9 cellular contexts compared by ENCODE assay signal in the genomic region with DNA sequence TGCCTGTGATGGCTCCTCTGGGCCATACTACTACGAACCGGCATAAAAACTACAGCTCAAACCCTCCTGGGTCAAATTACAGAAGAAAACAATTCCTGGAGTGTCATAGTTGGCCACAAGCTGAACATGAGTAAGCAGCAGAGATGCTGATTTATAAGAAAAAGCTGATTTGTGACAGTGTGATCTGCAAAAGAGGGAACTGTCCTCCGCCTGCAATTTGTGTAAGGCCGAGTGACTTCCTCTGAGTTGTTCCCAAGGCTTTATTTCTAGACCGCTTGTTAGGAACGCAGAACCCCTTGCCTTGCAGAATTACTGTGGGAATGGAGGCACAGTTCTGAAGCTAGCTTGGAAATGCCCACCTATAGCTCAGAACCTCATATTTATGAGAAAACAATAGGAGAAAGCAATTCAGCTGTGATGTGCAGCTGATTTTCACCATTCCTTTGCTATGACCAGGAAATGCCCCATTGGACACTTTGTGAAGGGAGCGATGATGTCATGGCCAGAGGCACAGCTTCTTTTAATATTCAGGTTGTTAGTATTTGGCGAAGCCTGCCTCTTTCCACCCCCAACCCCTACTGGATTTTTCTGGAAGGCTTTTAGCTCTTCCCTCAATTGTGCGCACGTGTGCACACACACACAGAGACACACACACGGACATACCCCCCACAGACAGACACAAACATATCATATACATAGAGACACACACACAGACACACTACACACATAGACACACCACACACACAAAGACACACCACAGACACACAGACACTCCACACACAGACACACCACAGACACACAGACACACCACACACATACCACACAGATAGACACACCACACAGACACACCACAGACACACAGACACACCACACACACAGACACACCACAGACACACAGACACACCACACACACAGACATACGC. TPM values are rescaled to one million over a fixed set of nuclear protein-coding genes. Genes with fewer than 3 reads are reported as not detected.
A peak's percentile ranks its signal among the peaks of the same experiment; 100 is the strongest.
DNase-seq lines count a peak whose midpoint lies in the region; ATAC-seq, FAIRE-seq and TF ChIP-seq lines count a peak whose summit lies in the region.
"Had no signal": no experiment of that assay in that cellular context is flagged by ENCODE, and none has a peak within 500 bp of the region (broad histone marks: within the 10 kb centered on the region; RNA-seq: fewer than 3 reads in every experiment).

No MANE protein-coding gene starts in this region.

- H3K36me3 ChIP-seq in HEK293 (ENCODE audit: control insufficient read depth in 2 of 2, insufficient read depth in 1 of 2, low read length in 2 of 2), result no peaks in the 10 kb centered on the region

- CTCF ChIA-PET in HEK293 (lab: Yijun Ruan, JAX), result interaction anchor here (0.6 to 2.4 kb wide), 12 partner anchors 8 to 658 kb away, joined by 3 to 10 read pairs (median 4); no protein-coding TSS in a partner anchor

- no peaks in the 10 kb centered on the region for H3K9me3 Mint-ChIP-seq in activated T-helper 17 cell treated with anti-CD3 and anti-CD28 coated beads, Interleukin-2, amount 50 U/mL, for 72 hours

- H3K4me3 Mint-ChIP-seq in activated T-helper 17 cell treated with anti-CD3 and anti-CD28 coated beads, Interleukin-2, amount 50 U/mL, for 72 hours, result peak overlapping the region; percentile 83

- peak overlapping the region; percentile 1; the same call in 1 of the 2 replicates for H3K27ac ChIP-seq in 22Rv1
- H3K27ac ChIP-seq in HEK293 (ENCODE audit: extremely low read depth, low read depth, low read length), result peak overlapping the region; percentile 94

- no peaks in the 10 kb centered on the region for H3K27me3 Mint-ChIP-seq in activated T-helper 17 cell treated with anti-CD3 and anti-CD28 coated beads, Interleukin-2, amount 50 U/mL, for 72 hours

- no peak for FAIRE-seq in urothelium cell line (lab: Jason Lieb, UNC)
- FAIRE-seq: endometrium had no signal

- no peaks in the 10 kb centered on the region for H3K9me3 ChIP-seq in HEK293 (ENCODE audit: control insufficient read depth, insufficient read depth, low read depth, low read length)

- peak; percentile 23 for ATAC-seq in activated T-helper 17 cell treated with anti-CD3 and anti-CD28 coated beads, Interleukin-2, amount 50 U/mL, for 72 hours (replicated peaks)
- ATAC-seq in HG03520 (IDR thresholded peaks at IDR 0.05; ENCODE audit: unreplicated experiment), result no peak

- intact Hi-C loops in posterior cingulate gyrus (cut with DNase I), result no loop called here

- TF ChIP-seq CTCF in 22Rv1 (IDR thresholded peaks at IDR 0.05) (no peak), HEK293 (tag by site-specific recombination; IDR thresholded peaks at IDR 0.05) (no peak)

- no peaks in the 10 kb centered on the region for H3K36me3 Mint-ChIP-seq in activated T-helper 17 cell treated with anti-CD3 and anti-CD28 coated beads, Interleukin-2, amount 50 U/mL, for 72 hours (ENCODE audit: low read depth)

- POLR2A ChIA-PET in HEK293 (lab: Yijun Ruan, JAX), result interaction anchor here (0.6 to 12.2 kb wide), 7 partner anchors 9 to 45 kb away, joined by 3 to 163 read pairs (median 9); a partner anchor contains a TSS

- H3K4me1 ChIP-seq in HEK293 (ENCODE audit: control insufficient read depth, insufficient read depth, low read length), result peaks cover 9% of the 10 kb centered on the region

- peaks cover 46% of the 10 kb centered on the region for H3K4me1 Mint-ChIP-seq in activated T-helper 17 cell treated with anti-CD3 and anti-CD28 coated beads, Interleukin-2, amount 50 U/mL, for 72 hours

- no peak overlapping the region for H3K4me3 ChIP-seq in HEK293 (ENCODE audit: low read depth, low read length)

- H3K27ac Mint-ChIP-seq in activated T-helper 17 cell treated with anti-CD3 and anti-CD28 coated beads, Interleukin-2, amount 50 U/mL, for 72 hours, result peak overlapping the region; percentile 96

- DNase-seq in islet precursor cell, result peak; percentile 82
- DNase-seq in urothelium cell line (ENCODE audit: low spot score), result peak; percentile 71
- no peak for DNase-seq in posterior cingulate gyrus
- DNase-seq in NCI-H187 treated with DMSO at 0.1 percent for 48 hours (lab: John Stamatoyannopoulos, UW), result no peak

TF ChIP-seq in HEK293, 187 proteins besides CTCF, POLR2A, EP300 and RAD21 (continues in another document):
- TF ChIP-seq ZNF843 (tag by site-specific recombination; IDR thresholded peaks at IDR 0.05) (no peak), ZBTB48 (tag by site-specific recombination; IDR thresholded peaks at IDR 0.05) (peak; percentile 44; the same call in 1 of the 2 replicates), GLIS2 (tag by site-specific recombination; IDR thresholded peaks at IDR 0.05) (no peak), ZNF133 (tag by site-specific recombination; IDR thresholded peaks at IDR 0.05) (no peak), ZNF174 (tag by site-specific recombination; IDR thresholded peaks at IDR 0.05) (no peak), SCRT2 (tag by site-specific recombination; IDR thresholded peaks at IDR 0.05) (no peak), ZNF10 (tag by site-specific recombination; IDR thresholded peaks at IDR 0.05) (no peak), ZXDB (tag by site-specific recombination; IDR thresholded peaks at IDR 0.05) (no peak), ZNF366 (tag by site-specific recombination; conservative IDR thresholded peaks at IDR 0.05) (no peak; the same call in 1 of the 2 replicates), SALL2 (tag by site-specific recombination; IDR thresholded peaks at IDR 0.05; ENCODE audit: borderline replicate concordance) (no peak), ZNF664 (tag by site-specific recombination; IDR thresholded peaks at IDR 0.05) (no peak), ZNF785 (tag by site-specific recombination; IDR thresholded peaks at IDR 0.05) (no peak), ZNF670 (tag by site-specific recombination; IDR thresholded peaks at IDR 0.05; ENCODE audit: low read depth) (0 out of 2 replicates have a peak, but pooled peaks have one; percentile 54)
- TF ChIP-seq, protein P1, sequence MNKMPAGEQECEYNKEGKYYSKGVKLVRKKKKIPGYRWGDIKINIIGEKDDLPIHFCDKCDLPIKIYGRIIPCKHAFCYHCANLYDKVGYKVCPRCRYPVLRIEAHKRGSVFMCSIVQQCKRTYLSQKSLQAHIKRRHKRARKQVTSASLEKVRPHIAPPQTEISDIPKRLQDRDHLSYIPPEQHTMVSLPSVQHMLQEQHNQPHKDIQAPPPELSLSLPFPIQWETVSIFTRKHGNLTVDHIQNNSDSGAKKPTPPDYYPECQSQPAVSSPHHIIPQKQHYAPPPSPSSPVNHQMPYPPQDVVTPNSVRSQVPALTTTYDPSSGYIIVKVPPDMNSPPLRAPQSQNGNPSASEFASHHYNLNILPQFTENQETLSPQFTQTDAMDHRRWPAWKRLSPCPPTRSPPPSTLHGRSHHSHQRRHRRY (tag by site-specific recombination; IDR thresholded peaks at IDR 0.05), result no peak
- TF ChIP-seq, protein P2, sequence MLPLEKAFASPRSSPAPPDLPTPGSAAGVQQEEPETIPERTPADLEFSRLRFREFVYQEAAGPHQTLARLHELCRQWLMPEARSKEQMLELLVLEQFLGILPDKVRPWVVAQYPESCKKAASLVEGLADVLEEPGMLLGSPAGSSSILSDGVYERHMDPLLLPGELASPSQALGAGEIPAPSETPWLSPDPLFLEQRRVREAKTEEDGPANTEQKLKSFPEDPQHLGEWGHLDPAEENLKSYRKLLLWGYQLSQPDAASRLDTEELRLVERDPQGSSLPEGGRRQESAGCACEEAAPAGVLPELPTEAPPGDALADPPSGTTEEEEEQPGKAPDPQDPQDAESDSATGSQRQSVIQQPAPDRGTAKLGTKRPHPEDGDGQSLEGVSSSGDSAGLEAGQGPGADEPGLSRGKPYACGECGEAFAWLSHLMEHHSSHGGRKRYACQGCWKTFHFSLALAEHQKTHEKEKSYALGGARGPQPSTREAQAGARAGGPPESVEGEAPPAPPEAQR (tag by site-specific recombination; IDR thresholded peaks at IDR 0.05), result no peak
- TF ChIP-seq, protein P3, sequence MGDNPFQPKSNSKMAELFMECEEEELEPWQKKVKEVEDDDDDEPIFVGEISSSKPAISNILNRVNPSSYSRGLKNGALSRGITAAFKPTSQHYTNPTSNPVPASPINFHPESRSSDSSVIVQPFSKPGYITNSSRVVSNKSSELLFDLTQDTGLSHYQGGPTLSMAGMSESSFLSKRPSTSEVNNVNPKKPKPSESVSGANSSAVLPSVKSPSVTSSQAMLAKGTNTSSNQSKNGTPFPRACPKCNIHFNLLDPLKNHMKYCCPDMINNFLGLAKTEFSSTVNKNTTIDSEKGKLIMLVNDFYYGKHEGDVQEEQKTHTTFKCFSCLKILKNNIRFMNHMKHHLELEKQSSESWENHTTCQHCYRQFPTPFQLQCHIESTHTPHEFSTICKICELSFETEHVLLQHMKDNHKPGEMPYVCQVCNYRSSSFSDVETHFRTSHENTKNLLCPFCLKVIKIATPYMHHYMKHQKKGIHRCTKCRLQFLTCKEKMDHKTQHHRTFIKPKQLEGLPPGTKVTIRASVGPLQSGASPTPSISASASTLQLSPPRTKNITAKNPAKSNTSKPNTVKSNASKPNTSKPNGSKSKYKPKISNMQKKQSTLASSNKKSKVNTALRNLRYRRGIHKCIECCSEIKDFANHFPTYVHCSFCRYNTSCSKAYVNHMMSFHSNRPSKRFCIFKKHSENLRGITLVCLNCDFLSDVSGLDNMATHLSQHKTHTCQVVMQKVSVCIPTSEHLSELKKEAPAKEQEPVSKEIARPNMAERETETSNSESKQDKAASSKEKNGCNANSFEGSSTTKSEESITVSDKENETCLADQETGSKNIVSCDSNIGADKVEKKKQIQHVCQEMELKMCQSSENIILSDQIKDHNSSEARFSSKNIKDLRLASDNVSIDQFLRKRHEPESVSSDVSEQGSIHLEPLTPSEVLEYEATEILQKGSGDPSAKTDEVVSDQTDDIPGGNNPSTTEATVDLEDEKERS (tag by site-specific recombination; IDR thresholded peaks at IDR 0.05), result no peak

RNA-seq across cellular contexts. Expression of a gene that starts 47.6 kb away (rescaled TPM):
- 10 to 100 TPM; 40.9 to 60.4 TPM for total RNA-seq in activated T-helper 17 cell treated with anti-CD3 and anti-CD28 coated beads, Interleukin-2, amount 50 U/mL, for 72 hours

Comparison
In these comparisons a context has a peak if more than half of its experiments do, and no peak if none do; other contexts are left out.
1. DNase-seq: peak in islet precursor cell (single experiment) and urothelium cell line (single experiment); none in posterior cingulate gyrus (0 of 10) and NCI-H187 treated with DMSO at 0.1 percent for 48 hours (single experiment).